Comparison of ENCODE assay signal across 13 cellular contexts in genomic region chr16:86751081-86752030, GRCh38.
DNase-seq lines count a peak whose midpoint lies in the region; TF ChIP-seq lines count a peak whose summit lies in the region.
"Had no signal": no experiment of that assay in that cellular context is flagged by ENCODE, and none has a peak within 500 bp of the region (broad histone marks: within the 10 kb centered on the region; RNA-seq: fewer than 3 reads in every experiment).

No MANE protein-coding gene starts in this region.

- DNase-seq in GM03348 (ENCODE audit: low spot score), result peak; percentile 82
- no peak for DNase-seq in SK-N-SH
- DNase-seq in fibroblast of mammary gland (ENCODE audit: low read depth), result peak; percentile 94
- DNase-seq in sigmoid colon, result no peak
- DNase-seq in activated CD4-positive, CD25-positive, alpha-beta regulatory T cell (lab: John Stamatoyannopoulos, UW), result no peak
- DNase-seq in activated CD4-positive, alpha-beta T cell treated with anti-CD3 and anti-CD28 coated beads, Interleukin-2, amount 50 U/mL, for 4 hours, result no peak
- no peak for DNase-seq in stimulated activated CD4-positive, alpha-beta T cell treated with anti-CD3 and anti-CD28 coated beads, Interleukin-4, amount 100 ng/mL, for 24 hours
- DNase-seq in DMS114 treated with DMSO at 0.1 percent for 48 hours (lab: John Stamatoyannopoulos, UW; ENCODE audit: unreplicated experiment), result no peak
- DNase-seq: DMS79, H9, NCI-H2081 treated with DMSO at 0.1 percent for 48 hours, psoas muscle had no signal

- H3K9me3 ChIP-seq in SK-N-SH, result no peaks in the 10 kb centered on the region
- no peaks in the 10 kb centered on the region for H3K9me3 ChIP-seq in sigmoid colon
- H3K9me3 ChIP-seq: psoas muscle had no signal

- TF ChIP-seq POLR2A in sigmoid colon (IDR thresholded peaks at IDR 0.05), result no peak

- intact Hi-C loops in sigmoid colon (cut with DNase I), result loop anchor here (10.0 kb wide), 1 partner anchor 177 kb away; the partner anchor contains the start of gene FOXL1

- peak overlapping the region; percentile 26 for H3K9ac ChIP-seq in SK-N-SH

- H3F3A ChIP-seq in SK-N-SH (replicated peaks; ENCODE audit: insufficient read depth), result peaks cover 42% of the 10 kb centered on the region

- no peaks in the 10 kb centered on the region for H4K20me1 ChIP-seq in SK-N-SH (ENCODE audit: insufficient read depth)

- TF ChIP-seq CTCF in SK-N-SH (IDR thresholded peaks at IDR 0.05) (no peak), fibroblast of mammary gland (conservative IDR thresholded peaks at IDR 0.05; ENCODE audit: control insufficient read depth, insufficient read depth, low read depth, low read length) (no peak), sigmoid colon (IDR thresholded peaks at IDR 0.05) (no peak)

- H3K27ac ChIP-seq in SK-N-SH (ENCODE audit: low read depth in 2 of 2, low read length in 1 of 2) (peak overlapping the region in 1 of 2 experiments; percentile 91; a peak in 2 of 4 replicates), sigmoid colon (peak overlapping the region; percentile 14 to 42 (median 30))
- H3K27ac ChIP-seq: psoas muscle, SK-N-MC had no signal

- H3K4me2 ChIP-seq in SK-N-SH, result peak overlapping the region; percentile 21; the same call in 1 of the 2 replicates

- H3K27me3 ChIP-seq in SK-N-SH (ENCODE audit: insufficient read depth), result no peaks in the 10 kb centered on the region
- H3K27me3 ChIP-seq in sigmoid colon, result peaks cover 0 to 14% (median 0%) of the 10 kb centered on the region in 3 donors

- H2AFZ ChIP-seq in SK-N-SH (ENCODE audit: low read depth), result no peak overlapping the region

- POLR2A ChIA-PET in SK-N-SH (lab: Yijun Ruan, JAX), result no interaction called here

- no peaks in the 10 kb centered on the region for H3K36me3 ChIP-seq in SK-N-SH (replicated peaks in 1 of 2; ENCODE audit: control insufficient read depth in 1 of 2, insufficient read depth in 2 of 2, low read length in 1 of 2)
- no peaks in the 10 kb centered on the region for H3K36me3 ChIP-seq in sigmoid colon

- TF ChIP-seq EP300 in SK-N-SH (IDR thresholded peaks at IDR 0.05; ENCODE audit: borderline replicate concordance in 1 of 2, low read depth in 1 of 2, low read length in 1 of 2) (0 out of 4 replicates have a peak, but pooled peaks of 1 of the 2 experiments have one; percentile 11), sigmoid colon (IDR thresholded peaks at IDR 0.05) (no peak)

- H3K4me3 ChIP-seq in SK-N-SH (ENCODE audit: low read depth in 2 of 2, low read length in 1 of 2) (peak overlapping the region in 1 of 2 experiments; percentile 38; a peak in 1 of 4 replicates), fibroblast of mammary gland (ENCODE audit: control insufficient read depth, low read depth, low read length) (no peak overlapping the region), sigmoid colon (no peak overlapping the region)
- H3K4me3 ChIP-seq: psoas muscle, SK-N-MC had no signal

- whole genome bisulfite sequencing in SK-N-SH (ENCODE audit: low lambda C conversion rate), result 22% methylated on average over 12 of the region's 12 CpGs
- WGBS in sigmoid colon, 2 donors, result 68 to 77% methylated on average over 12 of the region's 12 CpGs

- no peak for TF ChIP-seq RAD21 in SK-N-SH (IDR thresholded peaks at IDR 0.05; ENCODE audit: low read length)

- H3K9me2 ChIP-seq in SK-N-SH, result no peaks in the 10 kb centered on the region

- H3K4me1 ChIP-seq in SK-N-SH (ENCODE audit: control insufficient read depth in 1 of 2, insufficient read depth in 2 of 2, low read depth in 1 of 2, low read length in 1 of 2), result peaks cover 0 to 26% of the 10 kb centered on the region in 2 experiments; a peak in 2 of 4 replicates
- peaks cover 0 to 7% (median 0%) of the 10 kb centered on the region in 4 donors for H3K4me1 ChIP-seq in sigmoid colon
- H3K4me1 ChIP-seq: psoas muscle had no signal

- CTCF ChIA-PET in SK-N-SH (lab: Yijun Ruan, JAX), result interaction anchor here (0.6 to 2.4 kb wide), 2 partner anchors 9 to 90 kb away, joined by 3 to 11 read pairs; no protein-coding TSS in a partner anchor

- H3K79me2 ChIP-seq in SK-N-SH (ENCODE audit: insufficient read depth), result no peaks in the 10 kb centered on the region

TF ChIP-seq in SK-N-SH, 30 proteins besides CTCF, POLR2A, EP300 and RAD21 (continues in another document):
- TF ChIP-seq GATA2 (CRISPR knock-in tag; IDR thresholded peaks at IDR 0.05), result no peak
- TF ChIP-seq MEF2A (IDR thresholded peaks at IDR 0.05; ENCODE audit: borderline replicate concordance, low read depth), result no peak
- TF ChIP-seq YY1 (IDR thresholded peaks at IDR 0.05; ENCODE audit: low read depth), result no peak
- TF ChIP-seq EZH2phosphoT487 (IDR thresholded peaks at IDR 0.05; ENCODE audit: borderline replicate concordance, low read depth), result no peak
- peak; percentile 15; the same call in 1 of the 2 replicates for TF ChIP-seq USF1 (IDR thresholded peaks at IDR 0.05; ENCODE audit: borderline replicate concordance, low read depth)
- peak; percentile 79 for TF ChIP-seq TCF12 (IDR thresholded peaks at IDR 0.05)
- no peak for TF ChIP-seq FOXM1 (IDR thresholded peaks at IDR 0.05; ENCODE audit: low read depth)
- TF ChIP-seq MXI1 (IDR thresholded peaks at IDR 0.05; ENCODE audit: low read depth, low read length), result no peak
- TF ChIP-seq SIN3A (IDR thresholded peaks at IDR 0.05; ENCODE audit: borderline replicate concordance, low read depth, low read length), result no peak
- TF ChIP-seq RXRA (IDR thresholded peaks at IDR 0.05; ENCODE audit: borderline replicate concordance, low read depth), result no peak
- no peak for TF ChIP-seq ZBTB33 (IDR thresholded peaks at IDR 0.05; ENCODE audit: borderline replicate concordance, low read depth)
- no peak for TF ChIP-seq NRF1 (IDR thresholded peaks at IDR 0.05; ENCODE audit: low read depth, low read length)
- TF ChIP-seq SMC3 (IDR thresholded peaks at IDR 0.05; ENCODE audit: low read depth, low read length), result no peak
- TF ChIP-seq REST (IDR thresholded peaks at IDR 0.05; ENCODE audit: low read depth, low read length), result no peak
- no peak for TF ChIP-seq USF2 (IDR thresholded peaks at IDR 0.05; ENCODE audit: borderline replicate concordance, low read depth, low read length)
- no peak for TF ChIP-seq CHD2 (IDR thresholded peaks at IDR 0.05; ENCODE audit: low read length, partially characterized antibody)
- TF ChIP-seq NFIC (IDR thresholded peaks at IDR 0.05; ENCODE audit: borderline replicate concordance), result peak; percentile 40; the same call in 1 of the 2 replicates
- TF ChIP-seq JUND (IDR thresholded peaks at IDR 0.05), result peak; percentile 68
- no peak for TF ChIP-seq RCOR1 (IDR thresholded peaks at IDR 0.05; ENCODE audit: low read length)
- no peak for TF ChIP-seq ELF1 (IDR thresholded peaks at IDR 0.05)

Comparison
In these comparisons a context has a peak if more than half of its experiments do, and no peak if none do; other contexts are left out.
1. DNase-seq: peak in GM03348 (single experiment) and fibroblast of mammary gland (single experiment); none in SK-N-SH (single experiment), sigmoid colon (single experiment), activated CD4-positive, CD25-positive, alpha-beta regulatory T cell (0 of 4), activated CD4-positive, alpha-beta T cell treated with anti-CD3 and anti-CD28 coated beads, Interleukin-2, amount 50 U/mL, for 4 hours (0 of 2), stimulated activated CD4-positive, alpha-beta T cell treated with anti-CD3 and anti-CD28 coated beads, Interleukin-4, amount 100 ng/mL, for 24 hours (single experiment) and DMS114 treated with DMSO at 0.1 percent for 48 hours (single experiment).